ENCODE assay signal across 8 cellular contexts in genomic region chr7:30285531-30286284, GRCh38. TPM values are rescaled to one million over a fixed set of nuclear protein-coding genes. Genes with fewer than 3 reads are reported as not detected.
DNase-seq lines count a peak whose midpoint lies in the region; ATAC-seq and TF ChIP-seq lines count a peak whose summit lies in the region.

No MANE protein-coding gene starts in this region.

- H3K4me3 Mint-ChIP-seq in activated T-cell treated with anti-CD3 and anti-CD28 coated beads, Interleukin-2, amount 50 U/mL, for 24 hours: peak overlapping the region; percentile 94
- H3K4me3 Mint-ChIP-seq in neural crest cell: peak overlapping the region; percentile 95

- H3K36me3 Mint-ChIP-seq in activated T-cell treated with anti-CD3 and anti-CD28 coated beads, Interleukin-2, amount 50 U/mL, for 24 hours (ENCODE audit: low read depth): peaks cover 8% of the 10 kb centered on the region
- H3K36me3 Mint-ChIP-seq in neural crest cell (ENCODE audit: low read depth): no peaks in the 10 kb centered on the region

- no peaks in the 10 kb centered on the region for H3K36me3 ChIP-seq in thoracic aorta

- H3K27ac Mint-ChIP-seq in activated T-cell treated with anti-CD3 and anti-CD28 coated beads, Interleukin-2, amount 50 U/mL, for 24 hours: peak overlapping the region; percentile 97
- no peak overlapping the region for H3K27ac Mint-ChIP-seq in neural crest cell (ENCODE audit: unreplicated experiment)

- H3K4me1 Mint-ChIP-seq in activated T-cell treated with anti-CD3 and anti-CD28 coated beads, Interleukin-2, amount 50 U/mL, for 24 hours (ENCODE audit: low read depth): peaks cover 55% of the 10 kb centered on the region
- H3K4me1 Mint-ChIP-seq in neural crest cell: peaks cover 22% of the 10 kb centered on the region

- H3K4me1 ChIP-seq in thoracic aorta (ENCODE audit: control insufficient read depth in 1 of 2, low read depth in 2 of 2): peaks cover 26 to 29% of the 10 kb centered on the region in 2 donors

- H3K27me3 ChIP-seq in thoracic aorta (replicated peaks; ENCODE audit: insufficient read depth): no peaks in the 10 kb centered on the region

- TF ChIP-seq CTCF in fibroblast of mammary gland (conservative IDR thresholded peaks at IDR 0.05; ENCODE audit: control insufficient read depth, insufficient read depth, low read depth, low read length): no peak
- TF ChIP-seq CTCF in neural crest cell (conservative IDR thresholded peaks at IDR 0.05): no peak
- no peak for TF ChIP-seq CTCF in thoracic aorta (IDR thresholded peaks at IDR 0.05)

- H3K9me3 ChIP-seq in thoracic aorta: no peaks in the 10 kb centered on the region

- peak overlapping the region; percentile 92 to 93 for H3K27ac ChIP-seq in thoracic aorta

- ATAC-seq in HG02943 (IDR thresholded peaks at IDR 0.05; ENCODE audit: low read depth, unreplicated experiment): peak; percentile 10
- peak; percentile 25 for ATAC-seq in thoracic aorta (ENCODE audit: insufficient number of reproducible peaks, low FRiP score, low read depth)

- H3K4me3 ChIP-seq in fibroblast of mammary gland (ENCODE audit: control insufficient read depth, low read depth, low read length) (peak overlapping the region; percentile 77), thoracic aorta (peak overlapping the region; percentile 91)

- DNase-seq in NCI-H82 (lab: John Stamatoyannopoulos, UW) (peak; percentile 62), NCI-H82 treated with DMSO at 0.1 percent for 48 hours (lab: John Stamatoyannopoulos, UW; ENCODE audit: unreplicated experiment) (no peak), NOMO-1 treated with dmso at 0.1 percent for 144 hours (lab: John Stamatoyannopoulos, UW; ENCODE audit: unreplicated experiment) (peak; percentile 85), fibroblast of mammary gland (ENCODE audit: low read depth) (peak; percentile 69), neural crest cell (ENCODE audit: low read depth, low spot score) (peak; percentile 14), thoracic aorta (ENCODE audit: low spot score) (no peak)
- DNase-seq in activated T-cell treated with anti-CD3 and anti-CD28 coated beads, Interleukin-2, amount 50 U/mL, for 24 hours: peak; percentile 73

- no peaks in the 10 kb centered on the region for H3K9me3 Mint-ChIP-seq in activated T-cell treated with anti-CD3 and anti-CD28 coated beads, Interleukin-2, amount 50 U/mL, for 24 hours
- H3K9me3 Mint-ChIP-seq in neural crest cell: no peaks in the 10 kb centered on the region

- no peaks in the 10 kb centered on the region for H3K27me3 Mint-ChIP-seq in activated T-cell treated with anti-CD3 and anti-CD28 coated beads, Interleukin-2, amount 50 U/mL, for 24 hours
- peaks cover 25% of the 10 kb centered on the region for H3K27me3 Mint-ChIP-seq in neural crest cell (ENCODE audit: low read depth)

RNA-seq across cellular contexts. Expression of gene ZNRF2, which starts 1.3 kb away (rescaled TPM):
- 5.3 and 5.4 TPM in 2 replicates for total RNA-seq in neural crest cell
- total RNA-seq in thoracic aorta: 10 to 100 TPM; 20.2 to 29.4 TPM

Comparison
In these comparisons a context has a peak if more than half of its experiments do, and no peak if none do; other contexts are left out.
1. DNase-seq: peak in NCI-H82 (single experiment), NOMO-1 treated with dmso at 0.1 percent for 144 hours (single experiment), activated T-cell treated with anti-CD3 and anti-CD28 coated beads, Interleukin-2, amount 50 U/mL, for 24 hours (single experiment), fibroblast of mammary gland (single experiment) and neural crest cell (single experiment); none in NCI-H82 treated with DMSO at 0.1 percent for 48 hours (single experiment) and thoracic aorta (single experiment).